In the genomic region with DNA sequence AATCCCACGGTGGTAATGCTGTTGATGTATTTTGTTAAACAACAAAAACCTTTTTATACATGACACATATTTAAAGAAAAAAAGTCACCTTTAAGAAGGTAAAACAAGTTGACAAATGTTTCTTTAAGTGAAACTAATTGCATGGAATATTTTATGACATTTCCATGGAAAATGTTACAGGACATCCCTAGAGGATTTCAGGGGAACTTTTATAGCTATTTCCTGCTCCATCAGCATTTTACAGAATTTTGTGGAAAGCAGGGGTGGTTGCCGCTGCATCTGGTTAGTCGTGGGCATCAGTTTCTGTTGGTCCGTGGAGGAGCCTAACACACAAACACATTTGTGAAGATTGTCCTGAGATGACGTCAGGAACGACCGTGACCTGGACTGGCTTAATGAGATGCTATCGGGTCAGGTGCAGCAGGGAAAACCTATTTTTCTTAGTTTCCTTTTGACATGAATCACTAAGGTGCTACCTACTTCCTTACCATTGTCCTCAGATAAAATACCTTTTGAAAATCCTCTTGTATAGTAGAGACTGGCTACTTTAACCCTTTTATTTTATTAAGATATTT, we compare ENCODE assay signal across 17 cellular contexts.
DNase-seq lines count a peak whose midpoint lies in the region; ATAC-seq, FAIRE-seq and TF ChIP-seq lines count a peak whose summit lies in the region.
"Had no signal": no experiment of that assay in that cellular context is flagged by ENCODE, and none has a peak within 500 bp of the region (broad histone marks: within the 10 kb centered on the region; RNA-seq: fewer than 3 reads in every experiment).

No MANE protein-coding gene starts in this region.

- H3K79me2 ChIP-seq in HepG2 (ENCODE audit: insufficient read depth, low read length) = no peaks in the 10 kb centered on the region

- H3K27me3 ChIP-seq in HepG2 (ENCODE audit: control insufficient read depth in 1 of 2, insufficient read depth in 2 of 2, low read length in 2 of 2) = no peaks in the 10 kb centered on the region
- no peaks in the 10 kb centered on the region for H3K27me3 ChIP-seq in right lobe of liver
- peaks cover 60% of the 10 kb centered on the region for H3K27me3 ChIP-seq in endodermal cell (ENCODE audit: control insufficient read depth, insufficient read depth, low read length, poor library complexity, severe bottlenecking)

- no peak for TF ChIP-seq EP300 in HepG2 (IDR thresholded peaks at IDR 0.05; ENCODE audit: low read depth in 2 of 2, low read length in 2 of 2)
- no peak for TF ChIP-seq EP300 in HepG2 (CRISPR knock-in tag; IDR thresholded peaks at IDR 0.05; ENCODE audit: borderline replicate concordance)

- H4K20me1 ChIP-seq in HepG2 (ENCODE audit: insufficient read depth, low read length) = no peaks in the 10 kb centered on the region

- 12% methylated on average over 8 of the region's 8 CpGs for WGBS in HepG2 (ENCODE audit: low lambda C conversion rate)
- 73% methylated on average over 5 of the region's 8 CpGs for WGBS in right lobe of liver (ENCODE audit: insufficient coverage, low coverage, low lambda C conversion rate, missing lambda C conversion rate)
- WGBS in endodermal cell (ENCODE audit: insufficient coverage in 1 of 2, insufficient read length in 1 of 2), 2 experiments = 91 to 92% methylated on average over 7 of the region's 8 CpGs

- H3K4me3 Mint-ChIP-seq in endodermal cell = no peak overlapping the region
- H3K4me3 Mint-ChIP-seq: B cell had no signal

- DNase-seq in HepG2 (ENCODE audit: low spot score) = no peak
- DNase-seq in right lobe of liver = no peak
- no peak for DNase-seq in endodermal cell
- peak; percentile 42 for DNase-seq in renal cortical epithelial cell (ENCODE audit: low read depth)
- no peak for DNase-seq in glomerular visceral epithelial cell (ENCODE audit: extremely low spot score)
- no peak for DNase-seq in RPMI8226
- DNase-seq: 8988T; ACHN; C1 segment of cervical spinal cord; CD4-positive, alpha-beta memory T cell; DMS79; GM23248 had no signal

- H3K9ac ChIP-seq in HepG2 (ENCODE audit: insufficient read depth, low read depth, low read length) = no peak overlapping the region
- H3K9ac ChIP-seq in endodermal cell (ENCODE audit: extremely low read depth, low read length, poor library complexity, severe bottlenecking) = no peak overlapping the region
- H3K9ac ChIP-seq: GM23248 had no signal

- no peak overlapping the region for H3K4me3 ChIP-seq in HepG2 (replicated peaks in 1 of 3; ENCODE audit: insufficient read depth in 1 of 3, low read depth in 2 of 3, low read length in 3 of 3)
- H3K4me3 ChIP-seq in right lobe of liver = no peak overlapping the region
- no peak overlapping the region for H3K4me3 ChIP-seq in endodermal cell (ENCODE audit: low read length)
- H3K4me3 ChIP-seq: GM23248 had no signal

- H3K4me2 ChIP-seq in HepG2 (ENCODE audit: low read depth, low read length) = no peak overlapping the region

- peaks cover 51% of the 10 kb centered on the region for H3K27me3 Mint-ChIP-seq in endodermal cell (ENCODE audit: insufficient read depth)
- H3K27me3 Mint-ChIP-seq: B cell; CD4-positive, alpha-beta memory T cell had no signal

- peaks cover 10% of the 10 kb centered on the region for H3K4me1 Mint-ChIP-seq in endodermal cell
- H3K4me1 Mint-ChIP-seq: B cell; CD4-positive, alpha-beta memory T cell had no signal

- CTCF ChIA-PET in HepG2 (lab: Yijun Ruan, JAX; ENCODE audit: low intra/inter-chr PET ratio, low total read pairs) = no interaction called here

- no peak overlapping the region for H2AFZ ChIP-seq in HepG2 (ENCODE audit: low read length)
- H2AFZ ChIP-seq: GM23248 had no signal

- no peak for FAIRE-seq in HepG2 (lab: Jason Lieb, UNC)
- FAIRE-seq: GM12891, H54 had no signal

- no peak for TF ChIP-seq CTCF in HepG2 (CRISPR knock-in tag; IDR thresholded peaks at IDR 0.05)
- no peak for TF ChIP-seq CTCF in right lobe of liver (IDR thresholded peaks at IDR 0.05)
- peak; percentile 19 for TF ChIP-seq CTCF in endodermal cell (conservative IDR thresholded peaks at IDR 0.05)

- BruUV-seq in HepG2 (replicated peaks; lab: Mats Ljungman, UMichigan) = no TSS peak

- no peak overlapping the region for H3K27ac ChIP-seq in HepG2 (ENCODE audit: extremely low read length, insufficient read depth, low read length)
- H3K27ac ChIP-seq in right lobe of liver = no peak overlapping the region
- no peak overlapping the region for H3K27ac ChIP-seq in endodermal cell (ENCODE audit: low read depth, low read length)
- H3K27ac ChIP-seq: GM23248 had no signal

- H3K9me3 ChIP-seq in HepG2 (ENCODE audit: low read length) (peaks cover 73% of the 10 kb centered on the region), right lobe of liver (no peaks in the 10 kb centered on the region), endodermal cell (ENCODE audit: control insufficient read depth, low read length) (no peaks in the 10 kb centered on the region)

- intact Hi-C loops in HepG2 (cut with micrococcal nuclease; ENCODE audit: unreplicated experiment) = no loop called here
- intact Hi-C loops in right lobe of liver (cut with DNase I) = no loop called here

- TF ChIP-seq RAD21 in HepG2 (CRISPR knock-in tag; IDR thresholded peaks at IDR 0.05) = no peak

- POLR2A ChIA-PET in HepG2 (lab: Yijun Ruan, JAX) = no interaction called here

- no peak overlapping the region for H3K27ac Mint-ChIP-seq in endodermal cell
- H3K27ac Mint-ChIP-seq: B cell; CD4-positive, alpha-beta memory T cell had no signal

- TF ChIP-seq POLR2A in HepG2 (IDR thresholded peaks at IDR 0.05; ENCODE audit: insufficient read depth in 1 of 2, low read depth in 2 of 2, low read length in 2 of 2) = no peak
- no peak for TF ChIP-seq POLR2A in right lobe of liver (IDR thresholded peaks at IDR 0.05)

- ATAC-seq in HepG2 (no peak), right lobe of liver (no peak), HG02610 (IDR thresholded peaks at IDR 0.05; ENCODE audit: unreplicated experiment) (no peak)
- ATAC-seq: HCT116 had no signal

- H3K4me1 ChIP-seq in HepG2 (ENCODE audit: insufficient read depth, low read length) = no peaks in the 10 kb centered on the region
- no peaks in the 10 kb centered on the region for H3K4me1 ChIP-seq in right lobe of liver
- H3K4me1 ChIP-seq in endodermal cell (ENCODE audit: control insufficient read depth, insufficient read depth, low read length) = no peaks in the 10 kb centered on the region

- H3K36me3 Mint-ChIP-seq in endodermal cell (ENCODE audit: low read depth) = no peaks in the 10 kb centered on the region
- H3K36me3 Mint-ChIP-seq: CD4-positive, alpha-beta memory T cell had no signal

- no peaks in the 10 kb centered on the region for H3K9me3 Mint-ChIP-seq in endodermal cell
- H3K9me3 Mint-ChIP-seq: CD4-positive, alpha-beta memory T cell had no signal

- no peaks in the 10 kb centered on the region for H3K36me3 ChIP-seq in HepG2 (replicated peaks in 1 of 2; ENCODE audit: control insufficient read depth in 1 of 2, insufficient read depth in 2 of 2, low read length in 2 of 2)
- no peaks in the 10 kb centered on the region for H3K36me3 ChIP-seq in right lobe of liver
- H3K36me3 ChIP-seq in endodermal cell (ENCODE audit: control insufficient read depth, insufficient read depth, low read length) = no peaks in the 10 kb centered on the region

- in situ Hi-C loops in HepG2 (cut with HindIII; ENCODE audit: extremely low pct_ligation_motif_present, low pct_unique_long_range_greater_than_20kb) = no loop called here

TF ChIP-seq in HepG2, 621 proteins besides CTCF, POLR2A, EP300 and RAD21 (continues in another document):
- TF ChIP-seq CCDC6 (CRISPR knock-in tag; IDR thresholded peaks at IDR 0.05) (no peak), MAFK (conservative IDR thresholded peaks at IDR 0.05 in 1 of 2, IDR thresholded peaks at IDR 0.05 in 1 of 2; ENCODE audit: low read length in 2 of 2) (peak; percentile 59 to 68), ZNF34 (CRISPR knock-in tag; IDR thresholded peaks at IDR 0.05; ENCODE audit: borderline replicate concordance) (no peak), CBX2 (IDR thresholded peaks at IDR 0.05; ENCODE audit: low read depth, low read length) (no peak), CBX2 (CRISPR knock-in tag; IDR thresholded peaks at IDR 0.05; ENCODE audit: low read depth) (no peak)
- TF ChIP-seq, protein P1, sequence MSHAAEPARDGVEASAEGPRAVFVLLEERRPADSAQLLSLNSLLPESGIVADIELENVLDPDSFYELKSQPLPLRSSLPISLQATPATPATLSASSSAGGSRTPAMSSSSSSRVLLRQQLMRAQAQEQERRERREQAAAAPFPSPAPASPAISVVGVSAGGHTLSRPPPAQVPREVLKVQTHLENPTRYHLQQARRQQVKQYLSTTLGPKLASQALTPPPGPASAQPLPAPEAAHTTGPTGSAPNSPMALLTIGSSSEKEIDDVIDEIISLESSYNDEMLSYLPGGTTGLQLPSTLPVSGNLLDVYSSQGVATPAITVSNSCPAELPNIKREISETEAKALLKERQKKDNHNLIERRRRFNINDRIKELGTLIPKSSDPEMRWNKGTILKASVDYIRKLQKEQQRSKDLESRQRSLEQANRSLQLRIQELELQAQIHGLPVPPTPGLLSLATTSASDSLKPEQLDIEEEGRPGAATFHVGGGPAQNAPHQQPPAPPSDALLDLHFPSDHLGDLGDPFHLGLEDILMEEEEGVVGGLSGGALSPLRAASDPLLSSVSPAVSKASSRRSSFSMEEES (CRISPR knock-in tag; IDR thresholded peaks at IDR 0.05) = no peak
- TF ChIP-seq, protein P2, sequence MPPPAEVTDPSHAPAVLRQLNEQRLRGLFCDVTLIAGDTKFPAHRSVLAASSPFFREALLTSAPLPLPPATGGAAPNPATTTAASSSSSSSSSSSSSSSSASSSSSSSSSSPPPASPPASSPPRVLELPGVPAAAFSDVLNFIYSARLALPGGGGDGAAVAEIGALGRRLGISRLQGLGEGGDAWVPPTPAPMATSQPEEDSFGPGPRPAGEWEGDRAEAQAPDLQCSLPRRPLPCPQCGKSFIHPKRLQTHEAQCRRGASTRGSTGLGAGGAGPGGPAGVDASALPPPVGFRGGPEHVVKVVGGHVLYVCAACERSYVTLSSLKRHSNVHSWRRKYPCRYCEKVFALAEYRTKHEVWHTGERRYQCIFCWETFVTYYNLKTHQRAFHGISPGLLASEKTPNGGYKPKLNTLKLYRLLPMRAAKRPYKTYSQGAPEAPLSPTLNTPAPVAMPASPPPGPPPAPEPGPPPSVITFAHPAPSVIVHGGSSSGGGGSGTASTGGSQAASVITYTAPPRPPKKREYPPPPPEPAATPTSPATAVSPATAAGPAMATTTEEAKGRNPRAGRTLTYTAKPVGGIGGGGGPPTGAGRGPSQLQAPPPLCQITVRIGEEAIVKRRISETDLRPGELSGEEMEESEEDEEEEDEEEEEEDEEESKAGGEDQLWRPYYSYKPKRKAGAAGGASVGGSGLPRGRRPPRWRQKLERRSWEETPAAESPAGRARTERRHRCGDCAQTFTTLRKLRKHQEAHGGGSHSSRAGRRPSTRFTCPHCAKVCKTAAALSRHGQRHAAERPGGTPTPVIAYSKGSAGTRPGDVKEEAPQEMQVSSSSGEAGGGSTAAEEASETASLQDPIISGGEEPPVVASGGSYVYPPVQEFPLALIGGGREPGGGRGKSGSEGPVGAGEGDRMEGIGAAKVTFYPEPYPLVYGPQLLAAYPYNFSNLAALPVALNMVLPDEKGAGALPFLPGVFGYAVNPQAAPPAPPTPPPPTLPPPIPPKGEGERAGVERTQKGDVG (CRISPR knock-in tag; IDR thresholded peaks at IDR 0.05; ENCODE audit: borderline replicate concordance) = no peak
